Comparison of ENCODE assay signal across 21 cellular contexts in the genomic region with DNA sequence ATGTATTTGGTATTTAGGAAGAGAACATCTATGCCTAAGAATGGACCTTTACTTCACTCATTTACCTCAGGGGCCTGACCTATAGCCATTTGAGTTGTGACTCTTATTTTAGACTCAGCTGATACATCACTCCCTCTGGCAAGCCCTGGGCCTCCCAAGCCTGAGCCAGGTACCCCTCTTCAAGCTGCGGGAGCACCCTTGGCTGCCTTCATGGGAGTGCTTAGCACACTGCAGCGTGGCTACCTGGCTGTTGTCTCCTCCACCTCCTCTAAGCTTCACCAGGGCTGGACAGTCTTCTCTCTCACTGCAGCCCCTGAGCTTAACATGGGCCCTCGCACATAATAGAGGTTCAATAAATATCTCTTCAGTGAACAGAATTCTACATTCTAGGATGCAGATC. TPM values are rescaled to one million over a fixed set of nuclear protein-coding genes. Genes with fewer than 3 reads are reported as not detected.
"Had no signal": no experiment of that assay in that cellular context is flagged by ENCODE, and none has a peak within 500 bp of the region (broad histone marks: within the 10 kb centered on the region; RNA-seq: fewer than 3 reads in every experiment).

No MANE protein-coding gene starts in this region.

- H3K9me3 ChIP-seq: SK-N-SH had no signal

- DNase-seq: KBM-7, MV-4-11, NCI-H1048, NCI-H1105, NCI-H1417 treated with DMSO at 0.1 percent for 48 hours, NCI-H146, NCI-H1694 treated with DMSO at 0.1 percent for 48 hours, NCI-H1930, NCI-H2081, NCI-H2107, NCI-H2227 treated with DMSO at 0.1 percent for 48 hours, NCI-H446, NCI-H510A, NCI-H524 treated with DMSO at 0.1 percent for 48 hours, NCI-H69, NCI-H774, RPMI8226, SHP77, SK-N-SH, SW 1271 had no signal

RNA-seq across cellular contexts. Expression of gene LHX4, which starts 23.5 kb away (rescaled TPM):
- total RNA-seq: MCF 10A had no signal
- polyA plus RNA-seq: SK-N-SH had no signal
